2 cellular contexts compared by ENCODE assay signal in genomic region chr22:50045211-50046018, GRCh38.
TF ChIP-seq lines count a peak whose summit lies in the region.

No MANE protein-coding gene starts in this region.

TF ChIP-seq in SK-N-SH, 30 proteins besides CTCF, POLR2A, EP300 and RAD21 (continued from another document):
- TF ChIP-seq, protein P1, sequence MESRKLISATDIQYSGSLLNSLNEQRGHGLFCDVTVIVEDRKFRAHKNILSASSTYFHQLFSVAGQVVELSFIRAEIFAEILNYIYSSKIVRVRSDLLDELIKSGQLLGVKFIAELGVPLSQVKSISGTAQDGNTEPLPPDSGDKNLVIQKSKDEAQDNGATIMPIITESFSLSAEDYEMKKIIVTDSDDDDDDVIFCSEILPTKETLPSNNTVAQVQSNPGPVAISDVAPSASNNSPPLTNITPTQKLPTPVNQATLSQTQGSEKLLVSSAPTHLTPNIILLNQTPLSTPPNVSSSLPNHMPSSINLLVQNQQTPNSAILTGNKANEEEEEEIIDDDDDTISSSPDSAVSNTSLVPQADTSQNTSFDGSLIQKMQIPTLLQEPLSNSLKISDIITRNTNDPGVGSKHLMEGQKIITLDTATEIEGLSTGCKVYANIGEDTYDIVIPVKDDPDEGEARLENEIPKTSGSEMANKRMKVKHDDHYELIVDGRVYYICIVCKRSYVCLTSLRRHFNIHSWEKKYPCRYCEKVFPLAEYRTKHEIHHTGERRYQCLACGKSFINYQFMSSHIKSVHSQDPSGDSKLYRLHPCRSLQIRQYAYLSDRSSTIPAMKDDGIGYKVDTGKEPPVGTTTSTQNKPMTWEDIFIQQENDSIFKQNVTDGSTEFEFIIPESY (IDR thresholded peaks at IDR 0.05; ENCODE audit: borderline replicate concordance, low read depth), result no peak
- TF ChIP-seq SIN3A (IDR thresholded peaks at IDR 0.05; ENCODE audit: borderline replicate concordance, low read depth, low read length), result no peak
- TF ChIP-seq FOSL2 (IDR thresholded peaks at IDR 0.05; ENCODE audit: borderline replicate concordance, low read depth), result no peak
- TF ChIP-seq POLR2AphosphoS5 (IDR thresholded peaks at IDR 0.05; ENCODE audit: low read depth, low read length), result no peak
- TF ChIP-seq, protein P2, sequence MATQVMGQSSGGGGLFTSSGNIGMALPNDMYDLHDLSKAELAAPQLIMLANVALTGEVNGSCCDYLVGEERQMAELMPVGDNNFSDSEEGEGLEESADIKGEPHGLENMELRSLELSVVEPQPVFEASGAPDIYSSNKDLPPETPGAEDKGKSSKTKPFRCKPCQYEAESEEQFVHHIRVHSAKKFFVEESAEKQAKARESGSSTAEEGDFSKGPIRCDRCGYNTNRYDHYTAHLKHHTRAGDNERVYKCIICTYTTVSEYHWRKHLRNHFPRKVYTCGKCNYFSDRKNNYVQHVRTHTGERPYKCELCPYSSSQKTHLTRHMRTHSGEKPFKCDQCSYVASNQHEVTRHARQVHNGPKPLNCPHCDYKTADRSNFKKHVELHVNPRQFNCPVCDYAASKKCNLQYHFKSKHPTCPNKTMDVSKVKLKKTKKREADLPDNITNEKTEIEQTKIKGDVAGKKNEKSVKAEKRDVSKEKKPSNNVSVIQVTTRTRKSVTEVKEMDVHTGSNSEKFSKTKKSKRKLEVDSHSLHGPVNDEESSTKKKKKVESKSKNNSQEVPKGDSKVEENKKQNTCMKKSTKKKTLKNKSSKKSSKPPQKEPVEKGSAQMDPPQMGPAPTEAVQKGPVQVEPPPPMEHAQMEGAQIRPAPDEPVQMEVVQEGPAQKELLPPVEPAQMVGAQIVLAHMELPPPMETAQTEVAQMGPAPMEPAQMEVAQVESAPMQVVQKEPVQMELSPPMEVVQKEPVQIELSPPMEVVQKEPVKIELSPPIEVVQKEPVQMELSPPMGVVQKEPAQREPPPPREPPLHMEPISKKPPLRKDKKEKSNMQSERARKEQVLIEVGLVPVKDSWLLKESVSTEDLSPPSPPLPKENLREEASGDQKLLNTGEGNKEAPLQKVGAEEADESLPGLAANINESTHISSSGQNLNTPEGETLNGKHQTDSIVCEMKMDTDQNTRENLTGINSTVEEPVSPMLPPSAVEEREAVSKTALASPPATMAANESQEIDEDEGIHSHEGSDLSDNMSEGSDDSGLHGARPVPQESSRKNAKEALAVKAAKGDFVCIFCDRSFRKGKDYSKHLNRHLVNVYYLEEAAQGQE (IDR thresholded peaks at IDR 0.05; ENCODE audit: low read depth, low read length), result no peak
- no peak for TF ChIP-seq JUND (IDR thresholded peaks at IDR 0.05)
- no peak for TF ChIP-seq GATA2 (CRISPR knock-in tag; IDR thresholded peaks at IDR 0.05)

TF ChIP-seq in SK-N-SH treated with all-trans-retinoic acid at 6 μM for 48 hours, 23 proteins besides CTCF, POLR2A, EP300 and RAD21 (continued from another document):
- no peak for TF ChIP-seq CSRNP3 (CRISPR knock-in tag; IDR thresholded peaks at IDR 0.05)
- TF ChIP-seq ZC3H10 (CRISPR knock-in tag; IDR thresholded peaks at IDR 0.05), result no peak
- TF ChIP-seq ARNTL (CRISPR knock-in tag; IDR thresholded peaks at IDR 0.05; ENCODE audit: borderline replicate concordance, low read depth), result no peak
- no peak for TF ChIP-seq ZNF8 (CRISPR knock-in tag; IDR thresholded peaks at IDR 0.05)
- TF ChIP-seq SNAI2 (CRISPR knock-in tag; IDR thresholded peaks at IDR 0.05), result no peak
- no peak for TF ChIP-seq ZNF70 (CRISPR knock-in tag; IDR thresholded peaks at IDR 0.05)
- no peak for TF ChIP-seq PPARA (CRISPR knock-in tag; IDR thresholded peaks at IDR 0.05; ENCODE audit: borderline replicate concordance)
- TF ChIP-seq TSHZ2 (CRISPR knock-in tag; IDR thresholded peaks at IDR 0.05), result no peak
- no peak for TF ChIP-seq CSDC2 (CRISPR knock-in tag; IDR thresholded peaks at IDR 0.05)
- TF ChIP-seq ZNF565 (CRISPR knock-in tag; conservative IDR thresholded peaks at IDR 0.05; ENCODE audit: low read depth), result no peak
- TF ChIP-seq, protein P3, sequence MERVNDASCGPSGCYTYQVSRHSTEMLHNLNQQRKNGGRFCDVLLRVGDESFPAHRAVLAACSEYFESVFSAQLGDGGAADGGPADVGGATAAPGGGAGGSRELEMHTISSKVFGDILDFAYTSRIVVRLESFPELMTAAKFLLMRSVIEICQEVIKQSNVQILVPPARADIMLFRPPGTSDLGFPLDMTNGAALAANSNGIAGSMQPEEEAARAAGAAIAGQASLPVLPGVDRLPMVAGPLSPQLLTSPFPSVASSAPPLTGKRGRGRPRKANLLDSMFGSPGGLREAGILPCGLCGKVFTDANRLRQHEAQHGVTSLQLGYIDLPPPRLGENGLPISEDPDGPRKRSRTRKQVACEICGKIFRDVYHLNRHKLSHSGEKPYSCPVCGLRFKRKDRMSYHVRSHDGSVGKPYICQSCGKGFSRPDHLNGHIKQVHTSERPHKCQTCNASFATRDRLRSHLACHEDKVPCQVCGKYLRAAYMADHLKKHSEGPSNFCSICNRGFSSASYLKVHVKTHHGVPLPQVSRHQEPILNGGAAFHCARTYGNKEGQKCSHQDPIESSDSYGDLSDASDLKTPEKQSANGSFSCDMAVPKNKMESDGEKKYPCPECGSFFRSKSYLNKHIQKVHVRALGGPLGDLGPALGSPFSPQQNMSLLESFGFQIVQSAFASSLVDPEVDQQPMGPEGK (CRISPR knock-in tag; IDR thresholded peaks at IDR 0.05; ENCODE audit: borderline replicate concordance), result no peak
- TF ChIP-seq CREB5 (CRISPR knock-in tag; IDR thresholded peaks at IDR 0.05; ENCODE audit: low read depth), result no peak
- no peak for TF ChIP-seq TCF4 (CRISPR knock-in tag; IDR thresholded peaks at IDR 0.05; ENCODE audit: borderline replicate concordance)
